Comparison of ENCODE assay signal across 17 cellular contexts in genomic region chr10:74433993-74434392, GRCh38.
DNase-seq lines count a peak whose midpoint lies in the region; ATAC-seq, FAIRE-seq and TF ChIP-seq lines count a peak whose summit lies in the region.
"Had no signal": no experiment of that assay in that cellular context is flagged by ENCODE, and none has a peak within 500 bp of the region (broad histone marks: within the 10 kb centered on the region; RNA-seq: fewer than 3 reads in every experiment).

No MANE protein-coding gene starts in this region.

- H3K9ac ChIP-seq in PC-3 (ENCODE audit: low read length) (no peak overlapping the region), fibroblast of lung (ENCODE audit: insufficient read depth, low read length) (no peak overlapping the region)

- H3K4me3 Mint-ChIP-seq in osteocyte (ENCODE audit: unreplicated experiment), result no peak overlapping the region
- H3K4me3 Mint-ChIP-seq: GM23338 had no signal

- CTCF ChIA-PET in PC-3 (lab: Charles Lee), result no interaction called here

- H3K36me3 ChIP-seq in PC-3 (ENCODE audit: low read depth, low read length) (peaks cover 17% of the 10 kb centered on the region; the same call in 1 of the 2 replicates), fibroblast of lung (ENCODE audit: control insufficient read depth, insufficient read depth, low read length) (no peaks in the 10 kb centered on the region)

- H3K27ac Mint-ChIP-seq in osteocyte (ENCODE audit: unreplicated experiment), result peak overlapping the region; percentile 72
- H3K27ac Mint-ChIP-seq: GM23338 had no signal

- peaks cover 44% of the 10 kb centered on the region for H3K4me1 Mint-ChIP-seq in osteocyte (ENCODE audit: unreplicated experiment)

- H3K79me2 ChIP-seq in PC-3 (ENCODE audit: low read length) (no peaks in the 10 kb centered on the region), fibroblast of lung (ENCODE audit: control insufficient read depth, insufficient read depth, low read length) (no peaks in the 10 kb centered on the region)

- H3K4me1 ChIP-seq in PC-3 (ENCODE audit: insufficient read depth, low read length) (peaks cover 31% of the 10 kb centered on the region), fibroblast of lung (ENCODE audit: control insufficient read depth, extremely low read depth, insufficient read depth, low read length) (peaks cover 4% of the 10 kb centered on the region)

- peak; percentile 25 for FAIRE-seq in G401.6 (lab: Jason Lieb, UNC)
- FAIRE-seq: GM19239 had no signal

- ATAC-seq in PC-3, result no peak
- ATAC-seq: GM23338 had no signal

- TF ChIP-seq CTCF in PC-3 (conservative IDR thresholded peaks at IDR 0.05; ENCODE audit: low read depth, low read length) (no peak), fibroblast of lung (conservative IDR thresholded peaks at IDR 0.05 in 1 of 2, IDR thresholded peaks at IDR 0.05 in 1 of 2; ENCODE audit: low read depth in 1 of 2, low read length in 2 of 2) (no peak), osteocyte (IDR thresholded peaks at IDR 0.05) (no peak)

- H3K4me3 ChIP-seq in PC-3 (ENCODE audit: low read length), result no peak overlapping the region
- no peak overlapping the region for H3K4me3 ChIP-seq in fibroblast of lung (replicated peaks in 1 of 4; ENCODE audit: control extremely low read depth in 1 of 4, insufficient read depth in 1 of 4, low read depth in 3 of 4, low read length in 4 of 4)
- H3K4me3 ChIP-seq: GM23338, PC-9 had no signal

- H3K27ac ChIP-seq in PC-3 (ENCODE audit: low read length) (peak overlapping the region; percentile 5; the same call in 1 of the 2 replicates), fibroblast of lung (ENCODE audit: insufficient read depth, low read length) (no peak overlapping the region)
- H3K27ac ChIP-seq: C4-2B, PC-9, RWPE1 had no signal

- no TSS peak for BruUV-seq in PC-3 (replicated peaks; lab: Mats Ljungman, UMichigan)

- 0 out of 2 replicates have a peak overlapping the region, but pooled peaks have one; percentile 0 for H3K4me2 ChIP-seq in PC-3 (ENCODE audit: low read length)
- no peak overlapping the region for H3K4me2 ChIP-seq in fibroblast of lung (ENCODE audit: extremely low read depth, insufficient read depth, low read length)
- H3K4me2 ChIP-seq: GM23338, PC-9 had no signal

- no peaks in the 10 kb centered on the region for H3K9me2 ChIP-seq in PC-3 (replicated peaks; ENCODE audit: low read length)

- intact Hi-C loops in PC-3 (cut with micrococcal nuclease), result loop anchor here (1.0 to 5.0 kb wide), 6 partner anchors 69 to 588 kb away; partner anchors contain the start of gene KAT6B

- H3K27me3 ChIP-seq in PC-3 (ENCODE audit: low read length) (no peaks in the 10 kb centered on the region), fibroblast of lung (ENCODE audit: control insufficient read depth, insufficient read depth, low read length) (no peaks in the 10 kb centered on the region)

- H3K27me3 Mint-ChIP-seq in osteocyte (ENCODE audit: unreplicated experiment), result no peaks in the 10 kb centered on the region

- no peak overlapping the region for H2AFZ ChIP-seq in PC-3 (ENCODE audit: low read length)
- H2AFZ ChIP-seq in fibroblast of lung (ENCODE audit: low read length), result no peak overlapping the region
- H2AFZ ChIP-seq: GM23338, PC-9 had no signal

- no peak for DNase-seq in PC-3
- peak; percentile 14 to 22 for DNase-seq in fibroblast of lung (ENCODE audit: low read depth in 2 of 2)
- DNase-seq in osteocyte (ENCODE audit: extremely low spot score, unreplicated experiment), result no peak
- no peak for DNase-seq in stimulated activated CD4-positive, alpha-beta T cell treated with anti-CD3 and anti-CD28 coated beads, Interleukin-4, amount 100 ng/mL, for 24 hours
- DNase-seq in stimulated activated naive CD4-positive, alpha-beta T cell (lab: John Stamatoyannopoulos, UW), result no peak
- DNase-seq in OCI-M1 (lab: John Stamatoyannopoulos, UW), result no peak
- DNase-seq: ACHN, DND-41, GF-D8, KBM-7, NCI-H1694 treated with DMSO at 0.1 percent for 48 hours, PC-9 had no signal

- H3K9me3 ChIP-seq in PC-3 (ENCODE audit: low read length) (no peaks in the 10 kb centered on the region), fibroblast of lung (ENCODE audit: control insufficient read depth, insufficient read depth, low read depth, low read length) (no peaks in the 10 kb centered on the region)

- no peaks in the 10 kb centered on the region for H3K9me3 Mint-ChIP-seq in osteocyte (ENCODE audit: unreplicated experiment)
- H3K9me3 Mint-ChIP-seq: GM23338 had no signal

- peaks cover 8% of the 10 kb centered on the region for H3F3A ChIP-seq in PC-3 (ENCODE audit: low read length, unreplicated experiment)

- H4K20me1 ChIP-seq in PC-3 (ENCODE audit: low read length) (no peaks in the 10 kb centered on the region), fibroblast of lung (ENCODE audit: control insufficient read depth, extremely low read depth, insufficient read depth, low read length) (no peaks in the 10 kb centered on the region)

- H3K36me3 Mint-ChIP-seq in osteocyte (ENCODE audit: unreplicated experiment), result peaks cover 16% of the 10 kb centered on the region

- POLR2A ChIA-PET in PC-3 (lab: Charles Lee; ENCODE audit: unreplicated experiment), result no interaction called here

Comparison
In these comparisons a context has a peak if more than half of its experiments do, and no peak if none do; other contexts are left out.
1. DNase-seq: peak in fibroblast of lung (2 of 2); none in PC-3 (single experiment), osteocyte (single experiment), stimulated activated CD4-positive, alpha-beta T cell treated with anti-CD3 and anti-CD28 coated beads, Interleukin-4, amount 100 ng/mL, for 24 hours (single experiment), stimulated activated naive CD4-positive, alpha-beta T cell (0 of 6) and OCI-M1 (single experiment).